In genomic region chr2:112627060-112628040, GRCh38 we compare ENCODE assay signal across 8 cellular contexts. TPM values are rescaled to one million over a fixed set of nuclear protein-coding genes. Genes with fewer than 3 reads are reported as not detected.
DNase-seq lines count a peak whose midpoint lies in the region; ATAC-seq lines count a peak whose summit lies in the region.

No MANE protein-coding gene starts in this region.

- peaks cover 0 to 20% of the 10 kb centered on the region in 2 donors for H3K4me1 ChIP-seq in muscle layer of duodenum (ENCODE audit: control insufficient read depth in 1 of 2, insufficient read depth in 2 of 2, low read length in 2 of 2)

- peak overlapping the region; percentile 76 for H3K27ac ChIP-seq in muscle layer of duodenum (ENCODE audit: low read length)

- no peaks in the 10 kb centered on the region for H3K9me3 ChIP-seq in muscle layer of duodenum (ENCODE audit: control insufficient read depth in 1 of 2, low read length in 2 of 2)

- peak; percentile 90 for DNase-seq in GM03348 (ENCODE audit: low spot score)
- peak; percentile 67 for DNase-seq in RKO (ENCODE audit: low spot score)
- peak; percentile 97 for DNase-seq in dermis blood vessel endothelial cell
- no peak for DNase-seq in activated effector memory CD4-positive, alpha-beta T cell treated with Interleukin-2 at 50 U/mL for 16 hours
- DNase-seq in NCI-H2081 (lab: John Stamatoyannopoulos, UW): no peak
- no peak for DNase-seq in NCI-H1694 treated with DMSO at 0.1 percent for 48 hours (lab: John Stamatoyannopoulos, UW)

- ATAC-seq in GM21447 (IDR thresholded peaks at IDR 0.05; ENCODE audit: unreplicated experiment): no peak

- H3K4me3 ChIP-seq in muscle layer of duodenum (ENCODE audit: low read depth in 1 of 2, low read length in 2 of 2): peak overlapping the region in 1 of 2 donors; percentile 58

- no peaks in the 10 kb centered on the region for H3K27me3 ChIP-seq in muscle layer of duodenum (ENCODE audit: low read depth, low read length)

- no peaks in the 10 kb centered on the region for H3K36me3 ChIP-seq in muscle layer of duodenum (ENCODE audit: control insufficient read depth in 1 of 2, insufficient read depth in 2 of 2, low read length in 2 of 2)

RNA-seq across cellular contexts. Expression of gene SLC20A1, which starts 18.4 kb away (rescaled TPM):
- 31.1 and 75.5 TPM in 2 replicates for total RNA-seq in dermis blood vessel endothelial cell

RNA-seq across cellular contexts. Expression of gene CHCHD5, which starts 42.9 kb away (rescaled TPM):
- total RNA-seq in dermis blood vessel endothelial cell: 3.4 and 5.6 TPM in 2 replicates

Comparison
In these comparisons a context has a peak if more than half of its experiments do, and no peak if none do; other contexts are left out.
1. DNase-seq: peak in GM03348 (single experiment), RKO (single experiment) and dermis blood vessel endothelial cell (single experiment); none in activated effector memory CD4-positive, alpha-beta T cell treated with Interleukin-2 at 50 U/mL for 16 hours (single experiment), NCI-H2081 (0 of 2) and NCI-H1694 treated with DMSO at 0.1 percent for 48 hours (single experiment).